ENCODE assay signal across 8 cellular contexts in genomic region chr1:120132400-120132763, GRCh38. TPM values are rescaled to one million over a fixed set of nuclear protein-coding genes. Genes with fewer than 3 reads are reported as not detected.
DNase-seq lines count a peak whose midpoint lies in the region; ATAC-seq, FAIRE-seq and TF ChIP-seq lines count a peak whose summit lies in the region.
"Not testable (repeated sequence)": the region's sequence is repeated elsewhere in the genome, so short reads cannot be mapped to it uniquely, and the experiment has no call there.

No MANE protein-coding gene starts in this region.

- H3K9ac ChIP-seq in KMS-11 = peak overlapping the region; percentile 20; the same call in 1 of the 2 replicates

- FAIRE-seq in A549 (lab: Jason Lieb, UNC) = not testable (repeated sequence)

- H3K27me3 Mint-ChIP-seq in mesothelial cell of epicardium (ENCODE audit: low read depth) = not testable (repeated sequence)

- in situ Hi-C loops in brain microvascular endothelial cell (cut with HindIII; ENCODE audit: low pct_ligation_motif_present, low sequenced_read_pairs) = not testable (repeated sequence)

- not testable (repeated sequence) for H3K27ac ChIP-seq in A549
- H3K27ac ChIP-seq in KMS-11 = peak overlapping the region; percentile 52
- H3K27ac ChIP-seq in brain microvascular endothelial cell = peak overlapping the region; percentile 47
- peak overlapping the region; percentile 68 for H3K27ac ChIP-seq in left ventricle myocardium inferior (replicated peaks)

- WGBS in A549 (ENCODE audit: missing lambda C conversion rate) = 98% methylated on average over 2 of the region's 2 CpGs

- not testable (repeated sequence) for H3K4me3 Mint-ChIP-seq in mesothelial cell of epicardium

- TF ChIP-seq CTCF in A549 (IDR thresholded peaks at IDR 0.05); KMS-11 (conservative IDR thresholded peaks at IDR 0.05; ENCODE audit: low read depth, low read length); brain microvascular endothelial cell (IDR thresholded peaks at IDR 0.05; ENCODE audit: low read depth, low read length, missing control alignments); left ventricle myocardium inferior (IDR thresholded peaks at IDR 0.05; ENCODE audit: borderline replicate concordance); mesothelial cell of epicardium (IDR thresholded peaks at IDR 0.05; ENCODE audit: unreplicated experiment): not testable (repeated sequence)

- not testable (repeated sequence) for TF ChIP-seq RAD21 in A549 (conservative IDR thresholded peaks at IDR 0.05 in 1 of 2, IDR thresholded peaks at IDR 0.05 in 1 of 2)

- not testable (repeated sequence) for H3K36me3 ChIP-seq in KMS-11 (ENCODE audit: insufficient read depth); brain microvascular endothelial cell (replicated peaks); left ventricle myocardium inferior

- ATAC-seq in A549 = not testable (repeated sequence)
- ATAC-seq in SK-N-SH treated with all-trans-retinoic acid at 6 μM for 48 hours = peak; percentile 74
- peak; percentile 54 for ATAC-seq in sciatic nerve

- H3K79me2 ChIP-seq in KMS-11 (ENCODE audit: insufficient read depth, low read depth) = not testable (repeated sequence)

- not testable (repeated sequence) for H3K36me3 Mint-ChIP-seq in mesothelial cell of epicardium

- not testable (repeated sequence) for H3K27me3 ChIP-seq in KMS-11 (ENCODE audit: insufficient read depth, low read depth); brain microvascular endothelial cell (replicated peaks); left ventricle myocardium inferior (ENCODE audit: low read depth)

- H2AFZ ChIP-seq in KMS-11 (ENCODE audit: low read depth) = peak overlapping the region; percentile 28; the same call in 1 of the 2 replicates

- H4K20me1 ChIP-seq in KMS-11 (ENCODE audit: insufficient read depth) = not testable (repeated sequence)

- intact Hi-C loops in left ventricle myocardium inferior (cut with micrococcal nuclease); sciatic nerve (cut with DNase I): not testable (repeated sequence)

- not testable (repeated sequence) for TF ChIP-seq POLR2A in A549 (IDR thresholded peaks at IDR 0.05; ENCODE audit: low read length)

- CTCF ChIA-PET in A549 (lab: Yijun Ruan, JAX) = not testable (repeated sequence)

- not testable (repeated sequence) for H3K4me3 ChIP-seq in A549; brain microvascular endothelial cell (ENCODE audit: low read depth, low read length); left ventricle myocardium inferior
- peak overlapping the region; percentile 70 for H3K4me3 ChIP-seq in KMS-11 (IDR thresholded peaks at IDR 0.05; ENCODE audit: insufficient read depth, low read depth, low read length)

- H3K4me2 ChIP-seq in A549 (peak overlapping the region; percentile 54), KMS-11 (peak overlapping the region; percentile 64)

- not testable (repeated sequence) for TF ChIP-seq EP300 in A549 (IDR thresholded peaks at IDR 0.05)

- peak overlapping the region; percentile 92 for H3K27ac Mint-ChIP-seq in mesothelial cell of epicardium

- POLR2A ChIA-PET in A549 (lab: Yijun Ruan, JAX) = not testable (repeated sequence)

- not testable (repeated sequence) for DNase-seq in A549 (ENCODE audit: low read depth in 1 of 2, low spot score in 1 of 2); brain microvascular endothelial cell; left ventricle myocardium inferior; mesothelial cell of epicardium (ENCODE audit: low spot score in 2 of 2, unreplicated experiment in 2 of 2); sciatic nerve (ENCODE audit: low spot score)
- peak; percentile 6 for DNase-seq in stromal cell of bone marrow (ENCODE audit: low read depth)

- not testable (repeated sequence) for H3K4me1 ChIP-seq in A549, left ventricle myocardium inferior
- H3K4me1 ChIP-seq in KMS-11 (ENCODE audit: low read depth, poor library complexity, severe bottlenecking) = peaks cover 54% of the 10 kb centered on the region

- H3K9me3 ChIP-seq in A549; left ventricle myocardium inferior (replicated peaks): not testable (repeated sequence)

- H3K9me3 Mint-ChIP-seq in mesothelial cell of epicardium = not testable (repeated sequence)

- H3K4me1 Mint-ChIP-seq in mesothelial cell of epicardium = not testable (repeated sequence)

RNA-seq across cellular contexts. Expression of gene SEC22B, which starts 43.9 kb away (rescaled TPM):
- polyA plus RNA-seq in A549 (2011; rRNA removed) = 14.7 and 17.7 TPM in 2 replicates
- 3.2 and 3.5 TPM in 2 replicates for polyA plus RNA-seq in A549 (2012; cell fraction: cytosol; rRNA removed)
- polyA plus RNA-seq in A549 (2012; cell fraction: nucleus; rRNA removed) = 2.1 and 3.8 TPM in 2 replicates
- 10.3 to 12.0 TPM (median 11.2 TPM) in 3 replicates for polyA plus RNA-seq in A549 (2017; fragmentation: RNase III; extraction: RNeasy Plus Mini Kit Qiagen cat#74134 plus additional on column Dnase treatment)
- 8.9 and 9.2 TPM in 2 replicates for polyA minus RNA-seq in A549 (2011; rRNA and poly(A)+ RNA removed)
- 16.4 TPM for total RNA-seq in left ventricle myocardium inferior
- 39.8 to 42.3 TPM (median 40.2 TPM) in 3 replicates for total RNA-seq in mesothelial cell of epicardium
- 30.1 TPM for total RNA-seq in sciatic nerve
